In the genomic region with DNA sequence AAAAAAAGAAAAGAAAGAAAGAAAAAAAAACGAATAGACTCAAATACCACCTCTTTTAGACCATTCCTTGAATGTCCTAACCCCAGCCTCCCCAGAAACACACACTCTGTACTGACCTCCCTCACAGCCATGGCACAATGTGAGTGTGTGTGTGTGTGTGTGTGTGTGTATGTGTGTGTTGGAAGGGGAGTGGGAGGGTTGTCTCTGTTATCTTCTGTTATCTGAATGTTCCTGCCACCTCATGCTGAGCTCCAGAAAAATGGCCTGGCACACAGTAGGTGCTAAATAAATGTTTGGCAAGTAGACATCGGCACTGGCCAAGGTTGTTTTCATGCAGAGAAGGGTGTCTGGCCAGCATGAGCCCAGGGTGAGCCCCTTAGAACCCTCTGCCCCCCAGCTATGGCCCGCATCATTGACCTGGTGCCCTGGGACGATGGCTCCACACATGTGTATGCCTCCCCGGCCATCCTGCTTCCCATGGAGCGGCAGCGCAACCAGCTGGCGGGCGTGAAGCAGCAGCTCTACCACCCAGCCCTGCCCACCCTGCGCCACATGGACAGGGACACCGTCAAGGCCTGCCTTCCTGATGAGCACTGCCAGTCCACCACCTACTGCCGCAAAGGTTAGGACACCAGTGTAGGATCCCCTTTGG, we compare ENCODE assay signal across 1 cellular context.
TF ChIP-seq lines count a peak whose summit lies in the region.

No MANE protein-coding gene starts in this region.

TF ChIP-seq in K562, 482 proteins besides CTCF, POLR2A, EP300 and RAD21 (continued from another document):
- TF ChIP-seq, protein P1, sequence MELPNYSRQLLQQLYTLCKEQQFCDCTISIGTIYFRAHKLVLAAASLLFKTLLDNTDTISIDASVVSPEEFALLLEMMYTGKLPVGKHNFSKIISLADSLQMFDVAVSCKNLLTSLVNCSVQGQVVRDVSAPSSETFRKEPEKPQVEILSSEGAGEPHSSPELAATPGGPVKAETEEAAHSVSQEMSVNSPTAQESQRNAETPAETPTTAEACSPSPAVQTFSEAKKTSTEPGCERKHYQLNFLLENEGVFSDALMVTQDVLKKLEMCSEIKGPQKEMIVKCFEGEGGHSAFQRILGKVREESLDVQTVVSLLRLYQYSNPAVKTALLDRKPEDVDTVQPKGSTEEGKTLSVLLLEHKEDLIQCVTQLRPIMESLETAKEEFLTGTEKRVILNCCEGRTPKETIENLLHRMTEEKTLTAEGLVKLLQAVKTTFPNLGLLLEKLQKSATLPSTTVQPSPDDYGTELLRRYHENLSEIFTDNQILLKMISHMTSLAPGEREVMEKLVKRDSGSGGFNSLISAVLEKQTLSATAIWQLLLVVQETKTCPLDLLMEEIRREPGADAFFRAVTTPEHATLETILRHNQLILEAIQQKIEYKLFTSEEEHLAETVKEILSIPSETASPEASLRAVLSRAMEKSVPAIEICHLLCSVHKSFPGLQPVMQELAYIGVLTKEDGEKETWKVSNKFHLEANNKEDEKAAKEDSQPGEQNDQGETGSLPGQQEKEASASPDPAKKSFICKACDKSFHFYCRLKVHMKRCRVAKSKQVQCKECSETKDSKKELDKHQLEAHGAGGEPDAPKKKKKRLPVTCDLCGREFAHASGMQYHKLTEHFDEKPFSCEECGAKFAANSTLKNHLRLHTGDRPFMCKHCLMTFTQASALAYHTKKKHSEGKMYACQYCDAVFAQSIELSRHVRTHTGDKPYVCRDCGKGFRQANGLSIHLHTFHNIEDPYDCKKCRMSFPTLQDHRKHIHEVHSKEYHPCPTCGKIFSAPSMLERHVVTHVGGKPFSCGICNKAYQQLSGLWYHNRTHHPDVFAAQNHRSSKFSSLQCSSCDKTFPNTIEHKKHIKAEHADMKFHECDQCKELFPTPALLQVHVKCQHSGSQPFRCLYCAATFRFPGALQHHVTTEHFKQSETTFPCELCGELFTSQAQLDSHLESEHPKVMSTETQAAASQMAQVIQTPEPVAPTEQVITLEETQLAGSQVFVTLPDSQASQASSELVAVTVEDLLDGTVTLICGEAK (IDR thresholded peaks at IDR 0.05), result no peak
- TF ChIP-seq, protein P1 (CRISPR knock-in tag; IDR thresholded peaks at IDR 0.05), result no peak
- no peak for TF ChIP-seq HSF4 (CRISPR knock-in tag; IDR thresholded peaks at IDR 0.05; ENCODE audit: borderline replicate concordance)
- TF ChIP-seq ZFP36 (IDR thresholded peaks at IDR 0.05; ENCODE audit: low read depth, low read length, partially characterized antibody), result peak; percentile 29
- TF ChIP-seq, protein P2, sequence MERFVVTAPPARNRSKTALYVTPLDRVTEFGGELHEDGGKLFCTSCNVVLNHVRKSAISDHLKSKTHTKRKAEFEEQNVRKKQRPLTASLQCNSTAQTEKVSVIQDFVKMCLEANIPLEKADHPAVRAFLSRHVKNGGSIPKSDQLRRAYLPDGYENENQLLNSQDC (CRISPR knock-in tag; IDR thresholded peaks at IDR 0.05), result no peak
- no peak for TF ChIP-seq ADNP (tag; IDR thresholded peaks at IDR 0.05)
- no peak for TF ChIP-seq ETV5 (CRISPR knock-in tag; IDR thresholded peaks at IDR 0.05; ENCODE audit: low read depth)
- TF ChIP-seq ZNF184 (CRISPR knock-in tag; IDR thresholded peaks at IDR 0.05), result no peak
- no peak for TF ChIP-seq MBD2 (IDR thresholded peaks at IDR 0.05; ENCODE audit: borderline replicate concordance, low read depth)
TF ChIP-seq in K562: peak in this region for 47.
